ENCODE assay signal across 28 cellular contexts in genomic region chr2:2775018-2775417, GRCh38.
"Had no signal": no experiment of that assay in that cellular context is flagged by ENCODE, and none has a peak within 500 bp of the region (broad histone marks: within the 10 kb centered on the region; RNA-seq: fewer than 3 reads in every experiment).

No MANE protein-coding gene starts in this region.

- H3K27ac Mint-ChIP-seq: activated B cell treated with CpG ODN at 0.5 μM for 24 hours; activated naive CD8-positive, alpha-beta T cell treated with anti-CD3 and anti-CD28 coated beads for 36 hours; activated T-helper 2 cell treated with anti-CD3 and anti-CD28 coated beads, Interferon-gamma antibody, Interleukin-2, Interleukin-4, amounts not matched to agents 10 μg/mL and 5 μg/mL and 100 μg/mL, durations not matched to agents 14 hours and 24 hours and 36 hours; endodermal cell; mesothelial cell of epicardium; naive thymus-derived CD8-positive, alpha-beta T cell; neural progenitor cell; stimulated activated naive B cell treated with anti-CD40 and anti-IgM and Interleukin-4, amounts not matched to agents 10 μg/mL and 1 μg/mL and 100 μg/mL, for 72 hours; type B pancreatic cell had no signal

- H3K9me3 Mint-ChIP-seq: activated T-helper 2 cell treated with anti-CD3 and anti-CD28 coated beads, Interferon-gamma antibody, Interleukin-2, Interleukin-4, amounts not matched to agents 10 μg/mL and 5 μg/mL and 100 μg/mL, durations not matched to agents 14 hours and 24 hours and 36 hours; mesothelial cell of epicardium; type B pancreatic cell had no signal

- ATAC-seq: activated T-cell treated with anti-CD3 and anti-CD28 coated beads, Interleukin-2, amount 50 U/mL, for 4 hours; naive thymus-derived CD8-positive, alpha-beta T cell; stimulated activated naive B cell treated with anti-CD40 and anti-IgM and Interleukin-4, amounts not matched to agents 10 μg/mL and 1 μg/mL and 100 μg/mL, for 72 hours had no signal

- H3K36me3 ChIP-seq: breast epithelium, left ventricle myocardium inferior, neural progenitor cell, sigmoid colon, vagina had no signal

- H3K4me3 ChIP-seq: breast epithelium, left ventricle myocardium inferior, neural progenitor cell, sigmoid colon, smooth muscle cell, testis, vagina had no signal

- DNase-seq: activated B cell treated with CpG ODN at 0.5 μM for 24 hours; activated CD4-positive, alpha-beta T cell treated with anti-CD3 and anti-CD28 coated beads for 4 hours; activated CD4-positive, alpha-beta T cell treated with anti-CD3 and anti-CD28 coated beads, Interleukin-2, amount 50 U/mL, for 48 hours; activated CD8-positive, alpha-beta memory T cell treated with anti-CD3 and anti-CD28 coated beads, Interleukin-2, amount 50 U/mL, for 48 hours; activated naive CD4-positive, alpha-beta T cell treated with Interleukin-2 at 50 U/mL for 16 hours; activated naive CD8-positive, alpha-beta T cell treated with anti-CD3 and anti-CD28 coated beads for 36 hours; activated T-cell treated with anti-CD3 and anti-CD28 coated beads, Interleukin-2, amount 50 U/mL, for 4 hours; amniotic stem cell; cerebellar nuclear complex; cortex of kidney; endodermal cell; erythroblast; hippocampal formation; left ventricle myocardium inferior; naive thymus-derived CD8-positive, alpha-beta T cell; retina; sigmoid colon; stimulated activated CD4-positive, alpha-beta T cell treated with anti-CD3 and anti-CD28 coated beads, Interleukin-15, amount 100 ng/mL, for 24 hours; stimulated activated naive B cell treated with anti-CD40 and anti-IgM and Interleukin-4, amounts not matched to agents 10 μg/mL and 1 μg/mL and 100 μg/mL, for 72 hours; T1000; testis had no signal

- H3K27me3 Mint-ChIP-seq: activated B cell treated with CpG ODN at 0.5 μM for 24 hours; activated naive CD8-positive, alpha-beta T cell treated with anti-CD3 and anti-CD28 coated beads for 36 hours had no signal

- H3K4me3 Mint-ChIP-seq: activated B cell treated with CpG ODN at 0.5 μM for 24 hours; activated naive CD8-positive, alpha-beta T cell treated with anti-CD3 and anti-CD28 coated beads for 36 hours; activated T-cell treated with anti-CD3 and anti-CD28 coated beads, Interleukin-2, amount 50 U/mL, for 4 hours; endodermal cell; mesothelial cell of epicardium; naive thymus-derived CD8-positive, alpha-beta T cell; neural progenitor cell; stimulated activated naive B cell treated with anti-CD40 and anti-IgM and Interleukin-4, amounts not matched to agents 10 μg/mL and 1 μg/mL and 100 μg/mL, for 72 hours; type B pancreatic cell had no signal

- H3K27ac ChIP-seq: breast epithelium, left ventricle myocardium inferior, neural progenitor cell, sigmoid colon, testis, vagina had no signal

- H3K9me3 ChIP-seq: left ventricle myocardium inferior, sigmoid colon, testis, vagina had no signal

- H3K27me3 ChIP-seq: breast epithelium, neural progenitor cell, sigmoid colon, testis, vagina had no signal

- H3K4me1 Mint-ChIP-seq: activated B cell treated with CpG ODN at 0.5 μM for 24 hours; activated naive CD8-positive, alpha-beta T cell treated with anti-CD3 and anti-CD28 coated beads for 36 hours; neural progenitor cell had no signal

- H3K4me1 ChIP-seq: breast epithelium, testis had no signal

- H3K36me3 Mint-ChIP-seq: activated naive CD8-positive, alpha-beta T cell treated with anti-CD3 and anti-CD28 coated beads for 36 hours; mesothelial cell of epicardium; naive thymus-derived CD8-positive, alpha-beta T cell; neural progenitor cell; type B pancreatic cell had no signal
